ENCODE assay signal across 1 cellular context in the genomic region with DNA sequence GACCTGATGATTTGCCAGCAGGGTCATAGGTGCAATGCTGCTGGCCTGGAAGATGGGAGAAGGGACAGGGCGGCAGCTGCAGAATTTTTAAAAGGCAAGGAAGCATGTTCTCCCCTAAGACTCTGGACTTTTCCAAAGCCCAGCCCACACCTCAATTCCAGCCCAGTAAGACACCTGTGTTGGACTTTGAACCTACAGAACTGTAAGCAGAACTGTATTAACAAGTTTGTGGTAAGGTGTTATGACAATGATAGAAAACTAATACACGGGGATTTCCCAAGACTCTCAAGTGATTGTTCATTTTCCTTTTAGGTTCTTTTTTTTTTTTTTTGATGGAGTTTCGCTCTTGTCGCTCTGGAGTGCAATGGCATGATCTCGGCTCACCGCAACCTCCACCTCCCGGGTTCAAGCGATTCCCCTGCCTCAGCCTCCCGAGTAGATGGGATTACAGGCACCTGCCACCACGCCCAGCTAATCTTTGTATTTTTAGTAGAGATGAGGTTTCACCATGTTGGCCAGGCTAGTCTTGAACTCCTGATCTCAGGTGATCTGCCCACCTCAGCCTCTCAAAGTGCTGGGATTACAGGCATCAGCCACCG.
TF ChIP-seq lines count a peak whose summit lies in the region.

No MANE protein-coding gene starts in this region.

TF ChIP-seq in GM12878, 131 proteins besides CTCF, POLR2A, EP300 and RAD21:
- TF ChIP-seq ATF7 (IDR thresholded peaks at IDR 0.05; ENCODE audit: low read depth) (peak; percentile 79), BMI1 (IDR thresholded peaks at IDR 0.05; ENCODE audit: borderline replicate concordance) (peak; percentile 63; the same call in 1 of the 2 replicates), SMARCA5 (IDR thresholded peaks at IDR 0.05) (peak; percentile 83), DPF2 (IDR thresholded peaks at IDR 0.05) (peak; percentile 66; the same call in 1 of the 2 replicates), NBN (IDR thresholded peaks at IDR 0.05) (peak; percentile 75; the same call in 1 of the 2 replicates), NR2F1 (conservative IDR thresholded peaks at IDR 0.05) (peak; percentile 55; the same call in 1 of the 2 replicates), ZNF384 (IDR thresholded peaks at IDR 0.05; ENCODE audit: borderline replicate concordance, low read depth, low read length) (peak; percentile 63), HDGF (IDR thresholded peaks at IDR 0.05) (0 out of 2 replicates have a peak, but pooled peaks have one; percentile 32), BHLHE40 (IDR thresholded peaks at IDR 0.05; ENCODE audit: borderline replicate concordance in 1 of 2, low read depth in 2 of 2, low read length in 1 of 2) (peak in 1 of 2 experiments; percentile 27; a peak in 1 of 4 replicates), RUNX3 (IDR thresholded peaks at IDR 0.05; ENCODE audit: low read length) (peak; percentile 60), RELA (IDR thresholded peaks at IDR 0.05; ENCODE audit: borderline replicate concordance, partially characterized antibody) (peak; percentile 80), MTA2 (IDR thresholded peaks at IDR 0.05; ENCODE audit: low read depth) (peak; percentile 82; the same call in 1 of the 2 replicates), BCL11A (IDR thresholded peaks at IDR 0.05; ENCODE audit: low read depth, low read length) (0 out of 2 replicates have a peak, but pooled peaks have one; percentile 19), IKZF1 (conservative IDR thresholded peaks at IDR 0.05) (peak; percentile 88), IKZF2 (IDR thresholded peaks at IDR 0.05) (peak; percentile 83 to 85; a peak in 3 of 4 replicates)
- TF ChIP-seq, protein P1, sequence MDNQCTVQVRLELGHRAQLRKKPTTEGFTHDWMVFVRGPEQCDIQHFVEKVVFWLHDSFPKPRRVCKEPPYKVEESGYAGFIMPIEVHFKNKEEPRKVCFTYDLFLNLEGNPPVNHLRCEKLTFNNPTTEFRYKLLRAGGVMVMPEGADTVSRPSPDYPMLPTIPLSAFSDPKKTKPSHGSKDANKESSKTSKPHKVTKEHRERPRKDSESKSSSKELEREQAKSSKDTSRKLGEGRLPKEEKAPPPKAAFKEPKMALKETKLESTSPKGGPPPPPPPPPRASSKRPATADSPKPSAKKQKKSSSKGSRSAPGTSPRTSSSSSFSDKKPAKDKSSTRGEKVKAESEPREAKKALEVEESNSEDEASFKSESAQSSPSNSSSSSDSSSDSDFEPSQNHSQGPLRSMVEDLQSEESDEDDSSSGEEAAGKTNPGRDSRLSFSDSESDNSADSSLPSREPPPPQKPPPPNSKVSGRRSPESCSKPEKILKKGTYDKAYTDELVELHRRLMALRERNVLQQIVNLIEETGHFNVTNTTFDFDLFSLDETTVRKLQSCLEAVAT (IDR thresholded peaks at IDR 0.05): peak; percentile 92
- TF ChIP-seq, protein P2, sequence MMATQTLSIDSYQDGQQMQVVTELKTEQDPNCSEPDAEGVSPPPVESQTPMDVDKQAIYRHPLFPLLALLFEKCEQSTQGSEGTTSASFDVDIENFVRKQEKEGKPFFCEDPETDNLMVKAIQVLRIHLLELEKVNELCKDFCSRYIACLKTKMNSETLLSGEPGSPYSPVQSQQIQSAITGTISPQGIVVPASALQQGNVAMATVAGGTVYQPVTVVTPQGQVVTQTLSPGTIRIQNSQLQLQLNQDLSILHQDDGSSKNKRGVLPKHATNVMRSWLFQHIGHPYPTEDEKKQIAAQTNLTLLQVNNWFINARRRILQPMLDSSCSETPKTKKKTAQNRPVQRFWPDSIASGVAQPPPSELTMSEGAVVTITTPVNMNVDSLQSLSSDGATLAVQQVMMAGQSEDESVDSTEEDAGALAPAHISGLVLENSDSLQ (IDR thresholded peaks at IDR 0.05): peak; percentile 25; the same call in 1 of the 2 replicates
- TF ChIP-seq, protein P3, sequence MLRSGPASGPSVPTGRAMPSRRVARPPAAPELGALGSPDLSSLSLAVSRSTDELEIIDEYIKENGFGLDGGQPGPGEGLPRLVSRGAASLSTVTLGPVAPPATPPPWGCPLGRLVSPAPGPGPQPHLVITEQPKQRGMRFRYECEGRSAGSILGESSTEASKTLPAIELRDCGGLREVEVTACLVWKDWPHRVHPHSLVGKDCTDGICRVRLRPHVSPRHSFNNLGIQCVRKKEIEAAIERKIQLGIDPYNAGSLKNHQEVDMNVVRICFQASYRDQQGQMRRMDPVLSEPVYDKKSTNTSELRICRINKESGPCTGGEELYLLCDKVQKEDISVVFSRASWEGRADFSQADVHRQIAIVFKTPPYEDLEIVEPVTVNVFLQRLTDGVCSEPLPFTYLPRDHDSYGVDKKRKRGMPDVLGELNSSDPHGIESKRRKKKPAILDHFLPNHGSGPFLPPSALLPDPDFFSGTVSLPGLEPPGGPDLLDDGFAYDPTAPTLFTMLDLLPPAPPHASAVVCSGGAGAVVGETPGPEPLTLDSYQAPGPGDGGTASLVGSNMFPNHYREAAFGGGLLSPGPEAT (IDR thresholded peaks at IDR 0.05; ENCODE audit: low read depth): peak; percentile 90
